ENCODE assay signal across 35 cellular contexts in the genomic region with DNA sequence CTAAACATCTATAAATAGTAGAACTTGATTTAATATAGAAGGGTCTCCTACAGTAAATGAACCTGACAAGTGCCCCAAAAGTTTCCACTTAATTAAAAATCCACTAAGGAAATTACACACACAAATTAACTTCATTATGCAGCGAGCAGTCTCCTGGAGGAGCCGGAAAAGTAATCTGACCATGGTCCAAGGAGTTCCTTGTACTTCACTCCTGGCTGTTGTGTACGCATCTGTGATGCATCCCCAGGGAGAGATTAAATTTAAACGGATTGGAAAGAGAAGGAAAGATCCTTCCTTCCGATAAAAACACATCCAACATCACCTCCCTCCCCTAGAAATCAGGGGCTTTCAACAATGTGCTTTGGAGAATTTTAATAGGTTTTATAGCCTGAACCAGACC.
"Had no signal": no experiment of that assay in that cellular context is flagged by ENCODE, and none has a peak within 500 bp of the region (broad histone marks: within the 10 kb centered on the region; RNA-seq: fewer than 3 reads in every experiment).

No MANE protein-coding gene starts in this region.

- ATAC-seq: activated CD8-positive, alpha-beta T cell treated with anti-CD3 and anti-CD28 coated beads for 36 hours; activated T-cell treated with anti-CD3 and anti-CD28 coated beads, Interleukin-2, amount 50 U/mL, for 4 hours; activated T-helper 17 cell treated with anti-CD3 and anti-CD28 coated beads, Interleukin-2, amount 50 U/mL, for 72 hours; body of pancreas; gastrocnemius medialis; psoas muscle; stimulated activated memory B cell treated with anti-CD40 and anti-IgM and Interleukin-4, amounts not matched to agents 10 μg/mL and 1 μg/mL and 100 μg/mL, for 72 hours; T-helper 17 cell had no signal

- H3K27me3 ChIP-seq: adrenal gland, body of pancreas, gastrocnemius medialis, hepatocyte, sigmoid colon, suprapubic skin, tibial artery, upper lobe of right lung had no signal

- H3K4me3 ChIP-seq: adrenal gland, body of pancreas, gastrocnemius medialis, hepatocyte, left ventricle myocardium inferior, lung, psoas muscle, sigmoid colon, smooth muscle cell, suprapubic skin, tibial artery, upper lobe of right lung had no signal

- H3K9me3 Mint-ChIP-seq: activated CD4-positive, alpha-beta T cell treated with anti-CD3 and anti-CD28 coated beads, Interleukin-2, amount 10 ng/mL, durations not matched to agents 7 days and 5 days; activated CD8-positive, alpha-beta T cell treated with anti-CD3 and anti-CD28 coated beads for 36 hours; activated naive CD8-positive, alpha-beta T cell treated with anti-CD3 and anti-CD28 coated beads for 36 hours; activated T-cell treated with anti-CD3 and anti-CD28 coated beads, Interleukin-2, amount 50 U/mL, for 4 hours; activated T-helper 17 cell treated with anti-CD3 and anti-CD28 coated beads, Interleukin-2, amount 50 U/mL, for 72 hours; naive B cell; neural crest cell; stimulated activated memory B cell treated with anti-CD40 and anti-IgM and Interleukin-4, amounts not matched to agents 10 μg/mL and 1 μg/mL and 100 μg/mL, for 72 hours had no signal

- H3K4me1 ChIP-seq: parathyroid adenoma had no signal

- H3K27ac Mint-ChIP-seq: activated CD4-positive, alpha-beta T cell treated with anti-CD3 and anti-CD28 coated beads, Interleukin-2, amount 10 ng/mL, durations not matched to agents 7 days and 5 days; activated CD8-positive, alpha-beta T cell treated with anti-CD3 and anti-CD28 coated beads for 36 hours; activated naive CD8-positive, alpha-beta T cell treated with anti-CD3 and anti-CD28 coated beads for 36 hours; activated T-helper 17 cell treated with anti-CD3 and anti-CD28 coated beads, Interleukin-2, amount 50 U/mL, for 72 hours; naive B cell; stimulated activated memory B cell treated with anti-CD40 and anti-IgM and Interleukin-4, amounts not matched to agents 10 μg/mL and 1 μg/mL and 100 μg/mL, for 72 hours; T-helper 17 cell had no signal

- H3K4me3 Mint-ChIP-seq: activated CD4-positive, alpha-beta T cell treated with anti-CD3 and anti-CD28 coated beads, Interleukin-2, amount 10 ng/mL, durations not matched to agents 7 days and 5 days; activated CD8-positive, alpha-beta T cell treated with anti-CD3 and anti-CD28 coated beads for 36 hours; activated naive CD8-positive, alpha-beta T cell treated with anti-CD3 and anti-CD28 coated beads for 36 hours; activated T-cell treated with anti-CD3 and anti-CD28 coated beads, Interleukin-2, amount 50 U/mL, for 4 hours; activated T-helper 17 cell treated with anti-CD3 and anti-CD28 coated beads, Interleukin-2, amount 50 U/mL, for 72 hours; naive B cell; neural crest cell; stimulated activated memory B cell treated with anti-CD40 and anti-IgM and Interleukin-4, amounts not matched to agents 10 μg/mL and 1 μg/mL and 100 μg/mL, for 72 hours; T-helper 17 cell had no signal

- H3K9me3 ChIP-seq: adrenal gland, body of pancreas, gastrocnemius medialis, left ventricle myocardium inferior, psoas muscle, sigmoid colon, suprapubic skin, tibial artery, upper lobe of right lung had no signal

- H3K27me3 Mint-ChIP-seq: activated CD4-positive, alpha-beta T cell treated with anti-CD3 and anti-CD28 coated beads, Interleukin-2, amount 10 ng/mL, durations not matched to agents 7 days and 5 days; activated CD8-positive, alpha-beta T cell treated with anti-CD3 and anti-CD28 coated beads for 36 hours; activated naive CD8-positive, alpha-beta T cell treated with anti-CD3 and anti-CD28 coated beads for 36 hours; activated T-helper 17 cell treated with anti-CD3 and anti-CD28 coated beads, Interleukin-2, amount 50 U/mL, for 72 hours; naive B cell; stimulated activated memory B cell treated with anti-CD40 and anti-IgM and Interleukin-4, amounts not matched to agents 10 μg/mL and 1 μg/mL and 100 μg/mL, for 72 hours had no signal

- H3K4me1 Mint-ChIP-seq: activated CD4-positive, alpha-beta T cell treated with anti-CD3 and anti-CD28 coated beads, Interleukin-2, amount 10 ng/mL, durations not matched to agents 7 days and 5 days; activated naive CD8-positive, alpha-beta T cell treated with anti-CD3 and anti-CD28 coated beads for 36 hours; activated T-helper 17 cell treated with anti-CD3 and anti-CD28 coated beads, Interleukin-2, amount 50 U/mL, for 72 hours; naive B cell; stimulated activated memory B cell treated with anti-CD40 and anti-IgM and Interleukin-4, amounts not matched to agents 10 μg/mL and 1 μg/mL and 100 μg/mL, for 72 hours; T-helper 17 cell had no signal

- DNase-seq: activated CD4-positive, alpha-beta T cell treated with anti-CD3 and anti-CD28 coated beads, Interleukin-2, amount 10 ng/mL, durations not matched to agents 7 days and 5 days; activated CD4-positive, CD25-positive, alpha-beta regulatory T cell treated with anti-CD3 and anti-CD28 coated beads, Interleukin-2, amount 50 U/mL, for 72 hours; activated CD8-positive, alpha-beta T cell treated with anti-CD3 and anti-CD28 coated beads for 36 hours; activated naive CD4-positive, alpha-beta T cell; activated naive CD8-positive, alpha-beta T cell treated with anti-CD3 and anti-CD28 coated beads for 36 hours; activated T-cell treated with anti-CD3 and anti-CD28 coated beads, Interleukin-2, amount 50 U/mL, for 4 hours; adrenal gland; aorta; body of pancreas; dermis blood vessel endothelial cell; effector CD4-positive, alpha-beta T cell; gastrocnemius medialis; islet precursor cell; left ventricle myocardium inferior; naive B cell; nucleus accumbens; psoas muscle; sigmoid colon; stimulated activated CD4-positive, alpha-beta T cell treated with anti-CD3 and anti-CD28 coated beads, Interleukin-1b, Interleukin-23, amount 100 ng/mL, for 48 hours; stimulated activated CD4-positive, alpha-beta T cell treated with anti-CD3 and anti-CD28 coated beads, Interleukin-4, amount 100 ng/mL, for 4 hours; stimulated activated CD8-positive, alpha-beta memory T cell treated with anti-CD3 and anti-CD28 coated beads, Interleukin-4, amount 100 ng/mL, for 48 hours; T-helper 17 cell; T1000; tibial artery; upper lobe of right lung; WERI-Rb-1 had no signal

- H3K27ac ChIP-seq: adrenal gland, body of pancreas, epithelial cell of prostate, gastrocnemius medialis, hepatocyte, left ventricle myocardium inferior, parathyroid adenoma, psoas muscle, sigmoid colon, suprapubic skin, tibial artery, upper lobe of right lung, WERI-Rb-1 had no signal

- H3K36me3 Mint-ChIP-seq: activated naive CD8-positive, alpha-beta T cell treated with anti-CD3 and anti-CD28 coated beads for 36 hours; naive B cell; stimulated activated memory B cell treated with anti-CD40 and anti-IgM and Interleukin-4, amounts not matched to agents 10 μg/mL and 1 μg/mL and 100 μg/mL, for 72 hours had no signal

- H3K36me3 ChIP-seq: adrenal gland, gastrocnemius medialis, left ventricle myocardium inferior, sigmoid colon, suprapubic skin, tibial artery, upper lobe of right lung, WERI-Rb-1 had no signal
